Comparison of ENCODE assay signal across 10 cellular contexts in the genomic region with DNA sequence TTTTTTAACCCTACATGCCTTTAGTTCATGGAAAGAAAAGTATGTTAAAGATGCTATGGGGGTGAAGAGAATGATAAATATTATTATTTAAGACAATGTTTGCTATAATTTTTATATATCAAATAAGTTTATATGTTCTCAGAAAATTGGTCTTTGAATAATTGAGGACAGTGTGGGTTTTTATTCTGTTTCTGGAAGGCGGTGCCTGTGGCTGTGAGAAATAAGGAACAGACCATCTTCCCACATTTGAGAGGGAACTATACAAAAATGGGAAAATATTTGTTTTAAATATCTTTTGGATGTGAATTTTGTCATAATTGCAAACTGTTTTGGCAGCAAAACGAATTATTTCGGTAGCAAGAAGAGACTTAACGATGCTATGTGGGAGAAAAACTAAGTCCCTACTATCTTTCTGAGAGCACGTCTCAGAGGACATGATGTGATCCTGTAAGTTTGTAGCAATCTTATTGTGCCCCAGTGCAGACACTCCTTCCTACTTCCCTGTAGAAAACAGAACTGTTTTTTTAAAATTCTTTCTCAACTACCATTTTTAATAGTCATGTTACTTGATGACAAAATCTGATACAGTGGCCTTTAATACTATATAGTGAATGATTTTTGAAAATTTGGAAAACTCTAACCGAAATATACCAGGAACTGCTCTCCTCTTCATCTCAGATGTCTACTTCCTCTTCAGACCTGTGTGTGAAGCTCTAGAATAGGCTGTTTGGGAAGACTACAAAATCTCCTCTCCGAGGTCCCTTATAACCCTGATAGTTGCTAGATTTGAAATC. TPM values are rescaled to one million over a fixed set of nuclear protein-coding genes. Genes with fewer than 3 reads are reported as not detected.
DNase-seq lines count a peak whose midpoint lies in the region; ATAC-seq lines count a peak whose summit lies in the region.
"Had no signal": no experiment of that assay in that cellular context is flagged by ENCODE, and none has a peak within 500 bp of the region (broad histone marks: within the 10 kb centered on the region; RNA-seq: fewer than 3 reads in every experiment).

No MANE protein-coding gene starts in this region.

- no peak overlapping the region for H3K23ac ChIP-seq in neuronal stem cell (ENCODE audit: low read depth, low read length, poor library complexity)

- no peaks in the 10 kb centered on the region for H3K79me1 ChIP-seq in neuronal stem cell (ENCODE audit: low read depth, low read length)

- H3K27me3 Mint-ChIP-seq in activated CD4-positive, alpha-beta T cell treated with anti-CD3 and anti-CD28 coated beads for 36 hours, result no peaks in the 10 kb centered on the region
- no peaks in the 10 kb centered on the region for H3K27me3 Mint-ChIP-seq in activated CD4-positive, alpha-beta memory T cell treated with anti-CD3 and anti-CD28 coated beads, Interleukin-2, amount 10 ng/mL, durations not matched to agents 7 days and 5 days

- no peak overlapping the region for H2BK15ac ChIP-seq in neuronal stem cell (ENCODE audit: low read length)

- no peak overlapping the region for H2AK5ac ChIP-seq in neuronal stem cell (ENCODE audit: low read depth, low read length)

- no peak overlapping the region for H3K4ac ChIP-seq in neuronal stem cell (ENCODE audit: low read length)

- H3K36me3 ChIP-seq in neuronal stem cell (replicated peaks in 1 of 2; ENCODE audit: control insufficient read depth in 2 of 2, insufficient read depth in 2 of 2, low read length in 2 of 2), result no peaks in the 10 kb centered on the region
- no peaks in the 10 kb centered on the region for H3K36me3 ChIP-seq in HAP-1 (replicated peaks)

- CTCF ChIA-PET in activated CD4-positive, alpha-beta T cell treated with anti-CD3 and anti-CD28 coated beads for 36 hours (lab: Charles Lee), result interaction anchor here (1.2 to 1.4 kb wide), 2 partner anchors 14 to 18 kb away, joined by 3 read pairs; no protein-coding TSS in a partner anchor
- CTCF ChIA-PET in activated CD4-positive, alpha-beta memory T cell treated with anti-CD3 and anti-CD28 coated beads, Interleukin-2, amount 10 ng/mL, durations not matched to agents 7 days and 5 days (lab: Charles Lee), result interaction anchor here (0.9 to 1.6 kb wide), 3 partner anchors 13 to 19 kb away, joined by 4 read pairs; no protein-coding TSS in a partner anchor

- peaks cover 0 to 6% of the 10 kb centered on the region in 2 donors for H3K4me1 ChIP-seq in neuronal stem cell (ENCODE audit: control insufficient read depth in 2 of 2, insufficient read depth in 1 of 2, low read depth in 1 of 2, low read length in 2 of 2)
- no peaks in the 10 kb centered on the region for H3K4me1 ChIP-seq in HAP-1

- H3K27ac ChIP-seq in neuronal stem cell (replicated peaks; ENCODE audit: low read length), result no peak overlapping the region

- H3K9ac ChIP-seq in neuronal stem cell (ENCODE audit: low read depth, low read length, poor library complexity), result no peak overlapping the region

- no peak overlapping the region for H3K18ac ChIP-seq in neuronal stem cell (ENCODE audit: low read length)

- intact Hi-C loops in activated CD4-positive, alpha-beta T cell treated with anti-CD3 and anti-CD28 coated beads for 36 hours (cut with DNase I, micrococcal nuclease), result no loop called here

- POLR2A ChIA-PET in activated CD4-positive, alpha-beta T cell treated with anti-CD3 and anti-CD28 coated beads for 36 hours (lab: Charles Lee), result interaction anchor here (1.3 to 1.8 kb wide), 2 partner anchors 17 to 19 kb away, joined by 4 read pairs; no protein-coding TSS in a partner anchor
- POLR2A ChIA-PET in activated CD4-positive, alpha-beta memory T cell treated with anti-CD3 and anti-CD28 coated beads, Interleukin-2, amount 10 ng/mL, durations not matched to agents 7 days and 5 days (lab: Charles Lee), result interaction anchor here (0.6 to 10.3 kb wide), 10 partner anchors 10 to 39 kb away, joined by 3 to 228 read pairs (median 6); a partner anchor contains a TSS

- ATAC-seq in activated CD4-positive, alpha-beta T cell treated with anti-CD3 and anti-CD28 coated beads for 36 hours, result peak; percentile 38
- ATAC-seq in GM18520 (IDR thresholded peaks at IDR 0.05; ENCODE audit: unreplicated experiment), result no peak

- H4K8ac ChIP-seq in neuronal stem cell (ENCODE audit: low read depth, low read length), result no peak overlapping the region

- no peak for DNase-seq in activated CD4-positive, alpha-beta T cell treated with anti-CD3 and anti-CD28 coated beads for 36 hours
- no peak for DNase-seq in activated CD4-positive, alpha-beta T cell treated with anti-CD3 and anti-CD28 coated beads, Interleukin-2, amount 50 U/mL, for 1 hour
- DNase-seq in KBM-7, result peak; percentile 85
- no peak for DNase-seq in activated CD4-positive, alpha-beta memory T cell treated with anti-CD3 and anti-CD28 coated beads, Interleukin-2, amount 10 ng/mL, durations not matched to agents 7 days and 5 days
- DNase-seq in neuronal stem cell (ENCODE audit: low spot score), result no peak
- no peak for DNase-seq in HAP-1 (ENCODE audit: low spot score in 2 of 2)
- no peak for DNase-seq in stimulated activated CD4-positive, alpha-beta T cell treated with anti-CD3 and anti-CD28 coated beads, Interleukin-2, amount 100 ng/mL, for 24 hours
- DNase-seq: kidney glomerular epithelial cell had no signal

- peak overlapping the region; percentile 75 for H3K4me3 Mint-ChIP-seq in activated CD4-positive, alpha-beta T cell treated with anti-CD3 and anti-CD28 coated beads for 36 hours
- H3K4me3 Mint-ChIP-seq in activated CD4-positive, alpha-beta memory T cell treated with anti-CD3 and anti-CD28 coated beads, Interleukin-2, amount 10 ng/mL, durations not matched to agents 7 days and 5 days, result peak overlapping the region; percentile 71

- H3K36me3 Mint-ChIP-seq in activated CD4-positive, alpha-beta T cell treated with anti-CD3 and anti-CD28 coated beads for 36 hours (ENCODE audit: low read depth), result peaks cover 65% of the 10 kb centered on the region
- H3K36me3 Mint-ChIP-seq in activated CD4-positive, alpha-beta memory T cell treated with anti-CD3 and anti-CD28 coated beads, Interleukin-2, amount 10 ng/mL, durations not matched to agents 7 days and 5 days (ENCODE audit: low read depth), result peaks cover 66% of the 10 kb centered on the region

- no peak overlapping the region for H2BK12ac ChIP-seq in neuronal stem cell (ENCODE audit: low read length)

- H2BK120ac ChIP-seq in neuronal stem cell (ENCODE audit: low read depth, low read length), result no peak overlapping the region

- no CpG with 5 or more reads among the region's 7 CpGs for WGBS in neuronal stem cell (ENCODE audit: extremely low coverage in 2 of 2, insufficient read length in 2 of 2, insufficient replicate concordance in 1 of 2), 2 donors

- in situ Hi-C loops in KBM-7 (cut with MboI; ENCODE audit: low pct_unique_long_range_greater_than_20kb, low sequenced_read_pairs), result no loop called here
- in situ Hi-C loops in HAP-1 (cut with MboI; ENCODE audit: low sequenced_read_pairs), result no loop called here

- H3K4me2 ChIP-seq in neuronal stem cell (ENCODE audit: insufficient read depth, low read length, poor library complexity, severe bottlenecking), result no peak overlapping the region

- H3K27me3 ChIP-seq in neuronal stem cell (ENCODE audit: control insufficient read depth in 3 of 3, insufficient read depth in 3 of 3, low read depth in 1 of 3, low read length in 3 of 3) (no peaks in the 10 kb centered on the region), HAP-1 (ENCODE audit: low read depth) (no peaks in the 10 kb centered on the region)

- H3K27ac Mint-ChIP-seq in activated CD4-positive, alpha-beta T cell treated with anti-CD3 and anti-CD28 coated beads for 36 hours, result peak overlapping the region; percentile 96
- H3K27ac Mint-ChIP-seq in activated CD4-positive, alpha-beta memory T cell treated with anti-CD3 and anti-CD28 coated beads, Interleukin-2, amount 10 ng/mL, durations not matched to agents 7 days and 5 days, result peak overlapping the region; percentile 63

- H3K4me3 ChIP-seq in neuronal stem cell (ENCODE audit: low read length in 2 of 2) (no peak overlapping the region), HAP-1 (no peak overlapping the region)

- no peak overlapping the region for H3K14ac ChIP-seq in neuronal stem cell (ENCODE audit: low read length)

- H4K91ac ChIP-seq in neuronal stem cell (ENCODE audit: low read depth, low read length, poor library complexity), result no peak overlapping the region

- no peak overlapping the region for H2BK5ac ChIP-seq in neuronal stem cell (ENCODE audit: low read length)

- peak overlapping the region; percentile 37 for H2AFZ ChIP-seq in neuronal stem cell (ENCODE audit: low read length)

- no peaks in the 10 kb centered on the region for H3K9me3 ChIP-seq in neuronal stem cell (replicated peaks in 1 of 2; ENCODE audit: control insufficient read depth in 2 of 2, insufficient read depth in 1 of 2, low read depth in 1 of 2, low read length in 2 of 2)
- H3K9me3 ChIP-seq in HAP-1, result no peaks in the 10 kb centered on the region

- peaks cover 79% of the 10 kb centered on the region for H3K4me1 Mint-ChIP-seq in activated CD4-positive, alpha-beta T cell treated with anti-CD3 and anti-CD28 coated beads for 36 hours
- H3K4me1 Mint-ChIP-seq in activated CD4-positive, alpha-beta memory T cell treated with anti-CD3 and anti-CD28 coated beads, Interleukin-2, amount 10 ng/mL, durations not matched to agents 7 days and 5 days, result peaks cover 79% of the 10 kb centered on the region

- H3K9me3 Mint-ChIP-seq in activated CD4-positive, alpha-beta T cell treated with anti-CD3 and anti-CD28 coated beads for 36 hours (ENCODE audit: low read depth), result no peaks in the 10 kb centered on the region
- H3K9me3 Mint-ChIP-seq in activated CD4-positive, alpha-beta memory T cell treated with anti-CD3 and anti-CD28 coated beads, Interleukin-2, amount 10 ng/mL, durations not matched to agents 7 days and 5 days, result no peaks in the 10 kb centered on the region

RNA-seq across cellular contexts. Expression of a gene that starts 25.4 kb away (rescaled TPM):
- total RNA-seq in activated CD4-positive, alpha-beta T cell treated with anti-CD3 and anti-CD28 coated beads for 36 hours, result 100 to 1,000 TPM; 458 to 564 TPM
- 100 to 1,000 TPM; 724 to 731 TPM for total RNA-seq in activated CD4-positive, alpha-beta memory T cell treated with anti-CD3 and anti-CD28 coated beads, Interleukin-2, amount 10 ng/mL, durations not matched to agents 7 days and 5 days
- polyA plus RNA-seq in neuronal stem cell (2013, experiment 1 of 2), result not detected
- not detected for polyA plus RNA-seq in neuronal stem cell (2013, experiment 2 of 2)
- total RNA-seq: renal cortical epithelial cell had no signal
